Comparison of ENCODE assay signal across 8 cellular contexts in genomic region chr2:30233142-30233961, GRCh38. TPM values are rescaled to one million over a fixed set of nuclear protein-coding genes. Genes with fewer than 3 reads are reported as not detected.
DNase-seq lines count a peak whose midpoint lies in the region; ATAC-seq and TF ChIP-seq lines count a peak whose summit lies in the region.

No MANE protein-coding gene starts in this region.

- BruUV-seq in PC-9 (replicated peaks; lab: Mats Ljungman, UMichigan): TSS peak; percentile 20

- in situ Hi-C loops in ACHN (cut with HindIII; ENCODE audit: low pct_ligation_motif_present, low pct_unique_long_range_greater_than_20kb, low sequenced_read_pairs): no loop called here

- 45% methylated on average over 4 to 5 of the region's 5 CpGs for WGBS in esophagus squamous epithelium, 2 donors

- H3K4me1 ChIP-seq in PC-9 (replicated peaks; ENCODE audit: insufficient read depth) (peaks cover 18% of the 10 kb centered on the region), esophagus squamous epithelium (peaks cover 6 to 84% (median 31%) of the 10 kb centered on the region in 3 donors)

- H3K9me2 ChIP-seq in PC-9 (ENCODE audit: insufficient read depth): no peaks in the 10 kb centered on the region

- CTCF ChIA-PET in PC-9 (lab: Charles Lee): interaction anchor here (0.6 to 1.3 kb wide), 4 partner anchors 15 to 478 kb away, joined by 4 to 17 read pairs (median 4); no protein-coding TSS in a partner anchor

- no peaks in the 10 kb centered on the region for H3K79me2 ChIP-seq in PC-9 (ENCODE audit: low read depth)

- POLR2A ChIA-PET in PC-9 (lab: Charles Lee; ENCODE audit: unreplicated experiment): interaction anchor here (0.6 to 1.0 kb wide), 3 partner anchors 15 to 129 kb away, joined by 3 to 12 read pairs (median 3); no protein-coding TSS in a partner anchor

- H3F3A ChIP-seq in PC-9 (ENCODE audit: insufficient read depth, low read depth): peaks cover 19% of the 10 kb centered on the region

- H3K27me3 ChIP-seq in GM06990 (replicated peaks; ENCODE audit: control insufficient read depth, insufficient read depth, low read length) (no peaks in the 10 kb centered on the region; the same call in 1 of the 2 replicates), PC-9 (ENCODE audit: insufficient read depth, low read depth) (0 out of 2 replicates have a peak, but pooled peaks cover 13% of the 10 kb centered on the region), esophagus squamous epithelium (peaks cover 0 to 53% (median 0%) of the 10 kb centered on the region in 4 donors)

- intact Hi-C loops in PC-9 (cut with micrococcal nuclease; ENCODE audit: unreplicated experiment): loop anchor here (5.0 kb wide), 1 partner anchor 179 kb away; no protein-coding TSS in a partner anchor
- intact Hi-C loops in esophagus squamous epithelium (cut with DNase I): no loop called here

- no peak for TF ChIP-seq CTCF in GM06990 (IDR thresholded peaks at IDR 0.05; ENCODE audit: insufficient read depth, low read length, poor library complexity, severe bottlenecking)
- TF ChIP-seq CTCF in PC-9 (conservative IDR thresholded peaks at IDR 0.05): no peak
- no peak for TF ChIP-seq CTCF in esophagus squamous epithelium (IDR thresholded peaks at IDR 0.05)
- TF ChIP-seq CTCF in retinal pigment epithelial cell (conservative IDR thresholded peaks at IDR 0.05; ENCODE audit: low read depth, low read length): no peak

- H3K27ac ChIP-seq in PC-9 (no peak overlapping the region), esophagus squamous epithelium (peak overlapping the region; percentile 13 to 92 (median 86))

- H3K4me2 ChIP-seq in PC-9: peak overlapping the region; percentile 41

- H3K4me3 ChIP-seq in GM06990 (replicated peaks; ENCODE audit: low read depth, low read length) (peak overlapping the region; percentile 74), PC-9 (no peak overlapping the region), esophagus squamous epithelium (peak overlapping the region; percentile 52 to 86 (median 62)), retinal pigment epithelial cell (ENCODE audit: low read length) (peak overlapping the region; percentile 91)

- TF ChIP-seq POLR2A in esophagus squamous epithelium (IDR thresholded peaks at IDR 0.05): no peak

- H4K20me1 ChIP-seq in PC-9 (ENCODE audit: insufficient read depth): no peaks in the 10 kb centered on the region

- no peaks in the 10 kb centered on the region for H3K9me3 ChIP-seq in PC-9 (ENCODE audit: insufficient read depth, low read depth)
- H3K9me3 ChIP-seq in esophagus squamous epithelium: no peaks in the 10 kb centered on the region

- H3K36me3 ChIP-seq in GM06990 (ENCODE audit: control insufficient read depth, insufficient read depth, low read length) (peaks cover 7% of the 10 kb centered on the region), PC-9 (ENCODE audit: low read depth) (no peaks in the 10 kb centered on the region), esophagus squamous epithelium (peaks cover 0 to 12% (median 0%) of the 10 kb centered on the region in 3 donors)

- DNase-seq in GM06990 (ENCODE audit: extremely low read depth, insufficient read length) (no peak), PC-9 (no peak), esophagus squamous epithelium (lab: John Stamatoyannopoulos, UW) (no peak), retinal pigment epithelial cell (ENCODE audit: low read depth) (no peak), T-helper 9 cell (no peak), DMS153 treated with DMSO at 0.1 percent for 48 hours (lab: John Stamatoyannopoulos, UW; ENCODE audit: unreplicated experiment) (no peak), ACHN (no peak)

- no peak for ATAC-seq in HG02571 (IDR thresholded peaks at IDR 0.05; ENCODE audit: unreplicated experiment)

- H2AFZ ChIP-seq in PC-9: no peak overlapping the region

RNA-seq across cellular contexts. Expression of gene LBH, which starts 2.0 kb away (rescaled TPM):
- total RNA-seq in PC-9 (2021) (30.6 and 34.4 TPM in 2 replicates), esophagus squamous epithelium (10 to 100 TPM in 3 of 4 donors, 1 to 10 TPM in 1; 2.4 to 22.7 (median 17.6) TPM)
